ENCODE assay signal across 12 cellular contexts in the genomic region with DNA sequence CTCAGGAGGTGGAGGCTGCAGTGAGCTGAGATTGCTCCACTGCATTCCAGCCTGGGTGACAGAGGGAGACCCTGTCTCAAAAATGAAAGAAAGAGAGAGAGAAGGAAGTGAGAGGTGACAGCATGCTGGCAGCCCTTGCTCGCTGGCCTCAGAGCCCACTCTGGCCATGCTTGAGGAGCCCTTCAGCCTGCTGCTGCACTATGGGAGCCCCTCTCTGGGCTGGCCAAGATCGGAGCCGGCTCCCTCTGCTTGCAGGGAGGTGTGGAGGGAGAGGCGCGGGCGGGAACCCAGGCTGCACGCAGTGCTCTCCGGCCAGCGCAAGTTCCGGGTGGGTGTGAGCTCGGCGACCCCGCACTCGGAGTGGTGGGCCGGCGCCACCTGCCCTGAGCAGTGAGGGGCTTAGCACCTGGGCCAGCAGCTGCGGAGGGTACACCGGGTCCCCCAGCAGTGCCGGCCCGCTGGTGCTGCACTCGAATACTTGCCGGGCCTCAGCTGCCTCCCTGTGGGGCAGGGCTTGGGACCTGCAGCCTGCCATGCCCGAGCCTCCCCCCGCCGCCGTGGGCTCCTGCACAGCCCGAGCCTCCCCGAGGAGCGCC. TPM values are rescaled to one million over a fixed set of nuclear protein-coding genes. Genes with fewer than 3 reads are reported as not detected.
"Had no signal": no experiment of that assay in that cellular context is flagged by ENCODE, and none has a peak within 500 bp of the region (broad histone marks: within the 10 kb centered on the region; RNA-seq: fewer than 3 reads in every experiment).

No MANE protein-coding gene starts in this region.

RNA-seq across cellular contexts. Expression of gene LGALS4, which starts 8.6 kb away (rescaled TPM):
- total RNA-seq: LHCN-M2, NCI-H460, SK-MEL-5 had no signal

RNA-seq across cellular contexts. Expression of gene LGALS7B, which starts 32.3 kb away (rescaled TPM):
- total RNA-seq: activated B cell treated with CpG ODN at 0.5 μM for 24 hours; activated CD4-positive, alpha-beta memory T cell treated with anti-CD3 and anti-CD28 coated beads, Interleukin-2, amount 10 ng/mL, durations not matched to agents 7 days and 5 days; activated CD8-positive, alpha-beta memory T cell treated with anti-CD3 and anti-CD28 coated beads, Interleukin-2, amount 10 ng/mL, durations not matched to agents 7 days and 5 days; activated naive CD8-positive, alpha-beta T cell treated with anti-CD3 and anti-CD28 coated beads for 36 hours; activated T-cell treated with anti-CD3 and anti-CD28 coated beads, Interleukin-2, amount 50 U/mL, for 72 hours; activated T-helper 17 cell treated with anti-CD3 and anti-CD28 coated beads, Interleukin-2, amount 50 U/mL, for 72 hours; aorta; LHCN-M2; NCI-H460; Right ventricle myocardium inferior; SK-MEL-5; T-cell had no signal
- polyA plus RNA-seq: aorta had no signal

RNA-seq across cellular contexts. Expression of gene LGALS7, which starts 48.0 kb away (rescaled TPM):
- total RNA-seq: activated B cell treated with CpG ODN at 0.5 μM for 24 hours; activated CD4-positive, alpha-beta memory T cell treated with anti-CD3 and anti-CD28 coated beads, Interleukin-2, amount 10 ng/mL, durations not matched to agents 7 days and 5 days; activated CD8-positive, alpha-beta memory T cell treated with anti-CD3 and anti-CD28 coated beads, Interleukin-2, amount 10 ng/mL, durations not matched to agents 7 days and 5 days; activated naive CD8-positive, alpha-beta T cell treated with anti-CD3 and anti-CD28 coated beads for 36 hours; activated T-cell treated with anti-CD3 and anti-CD28 coated beads, Interleukin-2, amount 50 U/mL, for 72 hours; activated T-helper 17 cell treated with anti-CD3 and anti-CD28 coated beads, Interleukin-2, amount 50 U/mL, for 72 hours; aorta; LHCN-M2; NCI-H460; Right ventricle myocardium inferior; SK-MEL-5; T-cell had no signal
- polyA plus RNA-seq: aorta had no signal
